Comparison of ENCODE assay signal across 8 cellular contexts in the genomic region with DNA sequence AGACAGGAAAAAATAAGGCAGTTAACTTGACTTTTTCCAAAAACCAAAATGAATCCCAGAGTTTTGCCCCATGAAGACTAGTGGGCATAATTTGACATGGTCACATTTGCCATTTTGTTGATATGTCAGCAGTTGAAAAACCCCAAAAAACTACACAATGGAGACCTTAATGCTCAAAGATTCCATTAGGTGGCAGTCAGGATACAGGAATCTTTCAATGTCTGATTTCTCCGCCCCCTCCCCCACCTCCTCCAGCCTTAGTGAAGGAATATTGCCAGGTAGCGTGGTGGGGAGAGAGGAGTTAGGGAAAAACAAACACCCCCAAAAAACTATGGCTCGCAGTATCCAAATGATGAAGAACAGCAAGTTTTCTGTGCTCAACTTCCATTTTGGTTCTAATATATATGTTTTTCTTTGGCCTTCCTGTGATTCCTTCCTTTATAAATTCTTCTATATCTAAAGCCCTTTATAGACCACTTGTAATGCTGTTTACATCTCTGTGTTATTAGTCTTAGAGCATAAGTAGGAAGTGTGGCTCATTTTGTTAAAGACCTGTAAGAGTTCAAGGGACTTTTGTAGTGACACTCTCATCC. TPM values are rescaled to one million over a fixed set of nuclear protein-coding genes. Genes with fewer than 3 reads are reported as not detected.
A peak's percentile ranks its signal among the peaks of the same experiment; 100 is the strongest.
DNase-seq lines count a peak whose midpoint lies in the region; ATAC-seq and TF ChIP-seq lines count a peak whose summit lies in the region.

No MANE protein-coding gene starts in this region.

- CTCF ChIA-PET in CD8-positive, alpha-beta T cell (lab: Charles Lee) = interaction anchor here (0.9 to 9.9 kb wide), 2 partner anchors 235 to 591 kb away, joined by 5 to 139 read pairs; no protein-coding TSS in a partner anchor
- CTCF ChIA-PET in WTC11 (lab: Charles Lee) = interaction anchor here (0.6 to 1.6 kb wide), 8 partner anchors 41 to 289 kb away, joined by 3 to 7 read pairs (median 4); no protein-coding TSS in a partner anchor

- no peaks in the 10 kb centered on the region for H3K9me3 ChIP-seq in CD8-positive, alpha-beta T cell (ENCODE audit: low read length)

- intact Hi-C loops in CD8-positive, alpha-beta T cell (cut with DNase I, micrococcal nuclease) = loop anchor here (1.0 to 5.0 kb wide), 5 partner anchors 41 to 1826 kb away; no protein-coding TSS in a partner anchor

- H3K36me3 ChIP-seq in CD8-positive, alpha-beta T cell (ENCODE audit: insufficient read depth, low read length) = no peaks in the 10 kb centered on the region

- H3K27ac Mint-ChIP-seq in CD8-positive, alpha-beta T cell = no peak overlapping the region
- no peak overlapping the region for H3K27ac Mint-ChIP-seq in WTC11
- H3K27ac Mint-ChIP-seq in natural killer cell treated with Interleukin-12 subunit alpha and Interleukin-12 subunit beta and Interleukin-15 and Interleukin-18, amount 100 ng/mL, for 72 hours = peak overlapping the region in 1 of 2 donors; percentile 8

- TF ChIP-seq POLR2A in erythroblast (IDR thresholded peaks at IDR 0.05; ENCODE audit: low read length) = no peak

- H3K27me3 ChIP-seq in CD8-positive, alpha-beta T cell (ENCODE audit: insufficient read depth, low read length) = no peaks in the 10 kb centered on the region

- H3K4me1 Mint-ChIP-seq in CD8-positive, alpha-beta T cell (ENCODE audit: low read depth) = no peaks in the 10 kb centered on the region
- peaks cover 17% of the 10 kb centered on the region for H3K4me1 Mint-ChIP-seq in WTC11
- peaks cover 21 to 22% of the 10 kb centered on the region in 2 donors for H3K4me1 Mint-ChIP-seq in natural killer cell treated with Interleukin-12 subunit alpha and Interleukin-12 subunit beta and Interleukin-15 and Interleukin-18, amount 100 ng/mL, for 72 hours (ENCODE audit: low read depth in 2 of 2)

- peaks cover 2% of the 10 kb centered on the region for H3K27me3 Mint-ChIP-seq in CD8-positive, alpha-beta T cell (ENCODE audit: low read depth)
- H3K27me3 Mint-ChIP-seq in WTC11 (ENCODE audit: low read depth) = no peaks in the 10 kb centered on the region
- H3K27me3 Mint-ChIP-seq in natural killer cell treated with Interleukin-12 subunit alpha and Interleukin-12 subunit beta and Interleukin-15 and Interleukin-18, amount 100 ng/mL, for 72 hours = peaks cover 5 to 8% of the 10 kb centered on the region in 2 donors

- peak in 3 of 7 experiments; percentile 11 to 22 (median 18) for DNase-seq in CD8-positive, alpha-beta T cell
- DNase-seq in NCI-H1694 treated with DMSO at 0.1 percent for 48 hours (lab: John Stamatoyannopoulos, UW) (peak; percentile 50), WTC11 (ENCODE audit: low spot score) (peak; percentile 45), erythroblast (lab: John Stamatoyannopoulos, UW) (peak; percentile 56 to 68), HPDE6-E6E7 (ENCODE audit: extremely low spot score) (no peak), NCI-H2107 treated with DMSO at 0.1 percent for 48 hours (lab: John Stamatoyannopoulos, UW; ENCODE audit: unreplicated experiment) (no peak)
- DNase-seq in natural killer cell treated with Interleukin-12 subunit alpha and Interleukin-12 subunit beta and Interleukin-15 and Interleukin-18, amount 100 ng/mL, for 72 hours (ENCODE audit: low spot score) = no peak

- no peak overlapping the region for H3K27ac ChIP-seq in CD8-positive, alpha-beta T cell (ENCODE audit: low read depth, low read length)

- H3K36me3 Mint-ChIP-seq in CD8-positive, alpha-beta T cell = no peaks in the 10 kb centered on the region
- H3K36me3 Mint-ChIP-seq in WTC11 = no peaks in the 10 kb centered on the region
- H3K36me3 Mint-ChIP-seq in natural killer cell treated with Interleukin-12 subunit alpha and Interleukin-12 subunit beta and Interleukin-15 and Interleukin-18, amount 100 ng/mL, for 72 hours = no peaks in the 10 kb centered on the region

- POLR2A ChIA-PET in CD8-positive, alpha-beta T cell (lab: Charles Lee) = no interaction called here
- POLR2A ChIA-PET in WTC11 (lab: Charles Lee) = no interaction called here

- ATAC-seq in CD8-positive, alpha-beta T cell = peak; percentile 73
- peak; percentile 47 for ATAC-seq in GM19351 (IDR thresholded peaks at IDR 0.05; ENCODE audit: unreplicated experiment)
- ATAC-seq in WTC11 = peak; percentile 93
- peak; percentile 65 to 79 for ATAC-seq in natural killer cell treated with Interleukin-12 subunit alpha and Interleukin-12 subunit beta and Interleukin-15 and Interleukin-18, amount 100 ng/mL, for 72 hours

- H3K9me3 Mint-ChIP-seq in CD8-positive, alpha-beta T cell = no peaks in the 10 kb centered on the region
- H3K9me3 Mint-ChIP-seq in WTC11 = no peaks in the 10 kb centered on the region
- H3K9me3 Mint-ChIP-seq in natural killer cell treated with Interleukin-12 subunit alpha and Interleukin-12 subunit beta and Interleukin-15 and Interleukin-18, amount 100 ng/mL, for 72 hours = no peaks in the 10 kb centered on the region

- H3K4me3 Mint-ChIP-seq in CD8-positive, alpha-beta T cell = no peak overlapping the region
- H3K4me3 Mint-ChIP-seq in WTC11 = no peak overlapping the region
- no peak overlapping the region for H3K4me3 Mint-ChIP-seq in natural killer cell treated with Interleukin-12 subunit alpha and Interleukin-12 subunit beta and Interleukin-15 and Interleukin-18, amount 100 ng/mL, for 72 hours

- H3K4me3 ChIP-seq in CD8-positive, alpha-beta T cell (ENCODE audit: low read depth, low read length) = no peak overlapping the region

- peak; percentile 50 for TF ChIP-seq CTCF in CD8-positive, alpha-beta T cell (IDR thresholded peaks at IDR 0.05)
- TF ChIP-seq CTCF in WTC11 (IDR thresholded peaks at IDR 0.05) = peak; percentile 38; the same call in 1 of the 2 replicates

- H3K4me1 ChIP-seq in CD8-positive, alpha-beta T cell (ENCODE audit: insufficient read depth, low read length) = no peaks in the 10 kb centered on the region

TF ChIP-seq in WTC11, 78 proteins besides CTCF, POLR2A, EP300 and RAD21 (continues in another document):
- TF ChIP-seq ZNF423 (CRISPR knock-in tag; IDR thresholded peaks at IDR 0.05) (no peak), ZNF138 (CRISPR knock-in tag; conservative IDR thresholded peaks at IDR 0.05) (no peak), MYBL2 (CRISPR knock-in tag; IDR thresholded peaks at IDR 0.05) (no peak), GABPB1 (CRISPR knock-in tag; IDR thresholded peaks at IDR 0.05) (no peak), ZNF263 (CRISPR knock-in tag; IDR thresholded peaks at IDR 0.05; ENCODE audit: low read depth) (no peak), TP53 (CRISPR knock-in tag; IDR thresholded peaks at IDR 0.05) (no peak)
- TF ChIP-seq, protein P1, sequence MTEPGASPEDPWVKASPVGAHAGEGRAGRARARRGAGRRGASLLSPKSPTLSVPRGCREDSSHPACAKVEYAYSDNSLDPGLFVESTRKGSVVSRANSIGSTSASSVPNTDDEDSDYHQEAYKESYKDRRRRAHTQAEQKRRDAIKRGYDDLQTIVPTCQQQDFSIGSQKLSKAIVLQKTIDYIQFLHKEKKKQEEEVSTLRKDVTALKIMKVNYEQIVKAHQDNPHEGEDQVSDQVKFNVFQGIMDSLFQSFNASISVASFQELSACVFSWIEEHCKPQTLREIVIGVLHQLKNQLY (CRISPR knock-in tag; IDR thresholded peaks at IDR 0.05) = no peak
- TF ChIP-seq, protein P2, sequence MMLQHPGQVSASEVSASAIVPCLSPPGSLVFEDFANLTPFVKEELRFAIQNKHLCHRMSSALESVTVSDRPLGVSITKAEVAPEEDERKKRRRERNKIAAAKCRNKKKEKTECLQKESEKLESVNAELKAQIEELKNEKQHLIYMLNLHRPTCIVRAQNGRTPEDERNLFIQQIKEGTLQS (CRISPR knock-in tag; conservative IDR thresholded peaks at IDR 0.05) = no peak
- TF ChIP-seq, protein P3, sequence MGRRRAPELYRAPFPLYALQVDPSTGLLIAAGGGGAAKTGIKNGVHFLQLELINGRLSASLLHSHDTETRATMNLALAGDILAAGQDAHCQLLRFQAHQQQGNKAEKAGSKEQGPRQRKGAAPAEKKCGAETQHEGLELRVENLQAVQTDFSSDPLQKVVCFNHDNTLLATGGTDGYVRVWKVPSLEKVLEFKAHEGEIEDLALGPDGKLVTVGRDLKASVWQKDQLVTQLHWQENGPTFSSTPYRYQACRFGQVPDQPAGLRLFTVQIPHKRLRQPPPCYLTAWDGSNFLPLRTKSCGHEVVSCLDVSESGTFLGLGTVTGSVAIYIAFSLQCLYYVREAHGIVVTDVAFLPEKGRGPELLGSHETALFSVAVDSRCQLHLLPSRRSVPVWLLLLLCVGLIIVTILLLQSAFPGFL (CRISPR knock-in tag; IDR thresholded peaks at IDR 0.05; ENCODE audit: borderline replicate concordance) = no peak
- TF ChIP-seq, protein P4, sequence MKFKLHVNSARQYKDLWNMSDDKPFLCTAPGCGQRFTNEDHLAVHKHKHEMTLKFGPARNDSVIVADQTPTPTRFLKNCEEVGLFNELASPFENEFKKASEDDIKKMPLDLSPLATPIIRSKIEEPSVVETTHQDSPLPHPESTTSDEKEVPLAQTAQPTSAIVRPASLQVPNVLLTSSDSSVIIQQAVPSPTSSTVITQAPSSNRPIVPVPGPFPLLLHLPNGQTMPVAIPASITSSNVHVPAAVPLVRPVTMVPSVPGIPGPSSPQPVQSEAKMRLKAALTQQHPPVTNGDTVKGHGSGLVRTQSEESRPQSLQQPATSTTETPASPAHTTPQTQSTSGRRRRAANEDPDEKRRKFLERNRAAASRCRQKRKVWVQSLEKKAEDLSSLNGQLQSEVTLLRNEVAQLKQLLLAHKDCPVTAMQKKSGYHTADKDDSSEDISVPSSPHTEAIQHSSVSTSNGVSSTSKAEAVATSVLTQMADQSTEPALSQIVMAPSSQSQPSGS (CRISPR knock-in tag; IDR thresholded peaks at IDR 0.05; ENCODE audit: borderline replicate concordance, low read depth) = no peak

RNA-seq across cellular contexts. Expression of a gene that starts 6.7 kb away (rescaled TPM):
- 10 to 100 TPM; 43.3 to 44.8 TPM for total RNA-seq in CD8-positive, alpha-beta T cell
- 37.7 to 55.9 TPM (median 40.2 TPM) in 3 replicates for total RNA-seq in WTC11 (2021)
- total RNA-seq in natural killer cell treated with Interleukin-12 subunit alpha and Interleukin-12 subunit beta and Interleukin-15 and Interleukin-18, amount 100 ng/mL, for 72 hours = 10 to 100 TPM; 39.7 to 41.8 TPM

Comparison
In these comparisons a context has a peak if more than half of its experiments do, and no peak if none do; other contexts are left out.
1. DNase-seq: peak in NCI-H1694 treated with DMSO at 0.1 percent for 48 hours (single experiment), WTC11 (single experiment) and erythroblast (2 of 2); none in natural killer cell treated with Interleukin-12 subunit alpha and Interleukin-12 subunit beta and Interleukin-15 and Interleukin-18, amount 100 ng/mL, for 72 hours (single experiment), HPDE6-E6E7 (single experiment) and NCI-H2107 treated with DMSO at 0.1 percent for 48 hours (single experiment).
2. Peak in every context shown above with its lines, with median percentiles within 50 percentile points of each other: ATAC-seq.